24 cellular contexts compared by ENCODE assay signal in the genomic region with DNA sequence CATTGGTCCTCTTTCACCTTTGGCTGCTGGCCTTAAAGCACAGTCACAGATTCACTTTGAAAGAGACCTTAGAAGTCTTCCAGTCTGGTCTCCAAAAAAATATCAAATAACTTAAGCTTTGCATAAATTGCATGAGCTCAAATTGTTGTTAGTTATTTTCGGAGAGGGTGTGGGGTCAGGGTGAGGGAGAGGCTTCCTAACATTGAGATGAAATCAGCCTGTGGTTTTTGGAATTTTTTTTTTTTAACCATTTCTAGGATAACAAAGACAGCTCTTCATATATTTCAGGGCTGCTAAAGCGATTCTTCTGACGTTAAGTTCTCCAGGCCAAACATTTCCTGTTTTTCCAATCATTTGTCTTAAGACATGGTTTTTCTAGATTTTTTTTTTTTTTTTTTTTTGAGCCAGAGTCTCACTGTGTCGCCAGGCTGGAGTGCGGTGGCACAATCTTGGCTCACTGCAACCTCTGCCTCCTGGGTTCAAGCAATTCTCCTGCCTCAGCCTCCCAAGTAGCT. TPM values are rescaled to one million over a fixed set of nuclear protein-coding genes. Genes with fewer than 3 reads are reported as not detected.
DNase-seq lines count a peak whose midpoint lies in the region; ATAC-seq and TF ChIP-seq lines count a peak whose summit lies in the region.
"Had no signal": no experiment of that assay in that cellular context is flagged by ENCODE, and none has a peak within 500 bp of the region (broad histone marks: within the 10 kb centered on the region; RNA-seq: fewer than 3 reads in every experiment).

No MANE protein-coding gene starts in this region.

- H3K4me3 Mint-ChIP-seq in type B pancreatic cell, result peak overlapping the region; percentile 78
- H3K4me3 Mint-ChIP-seq: activated CD8-positive, alpha-beta memory T cell treated with anti-CD3 and anti-CD28 coated beads, Interleukin-2, amount 10 ng/mL, durations not matched to agents 7 days and 5 days; CD14-positive monocyte; HFFc6; stimulated activated naive B cell treated with anti-CD40 and anti-IgM and Interleukin-4, amounts not matched to agents 10 μg/mL and 1 μg/mL and 100 μg/mL, for 72 hours; T-helper 2 cell treated with Interferon-gamma antibody and Interleukin-4, amounts not matched to agents 5 μg/mL and 100 μg/mL, for 36 hours had no signal

- POLR2A ChIA-PET in HEK293 (lab: Yijun Ruan, JAX), result interaction anchor here (1.4 kb wide), 1 partner anchor 24 kb away, joined by 3 read pairs; no protein-coding TSS in a partner anchor

- ATAC-seq in HG03354 (IDR thresholded peaks at IDR 0.05; ENCODE audit: poor library complexity, severe bottlenecking, unreplicated experiment), result no peak
- ATAC-seq: activated CD8-positive, alpha-beta memory T cell treated with anti-CD3 and anti-CD28 coated beads, Interleukin-2, amount 10 ng/mL, durations not matched to agents 7 days and 5 days; psoas muscle; stimulated activated naive B cell treated with anti-CD40 and anti-IgM and Interleukin-4, amounts not matched to agents 10 μg/mL and 1 μg/mL and 100 μg/mL, for 72 hours had no signal

- H3K27me3 ChIP-seq in MG63, result peaks cover 19% of the 10 kb centered on the region
- H3K27me3 ChIP-seq: vagina had no signal

- no peaks in the 10 kb centered on the region for H3K9me3 Mint-ChIP-seq in type B pancreatic cell
- H3K9me3 Mint-ChIP-seq: HFFc6; stimulated activated naive B cell treated with anti-CD40 and anti-IgM and Interleukin-4, amounts not matched to agents 10 μg/mL and 1 μg/mL and 100 μg/mL, for 72 hours; T-helper 2 cell treated with Interferon-gamma antibody and Interleukin-4, amounts not matched to agents 5 μg/mL and 100 μg/mL, for 36 hours had no signal

- no peaks in the 10 kb centered on the region for H3K36me3 ChIP-seq in HEK293 (ENCODE audit: control insufficient read depth in 2 of 2, insufficient read depth in 1 of 2, low read length in 2 of 2)
- H3K36me3 ChIP-seq in MG63, result no peaks in the 10 kb centered on the region
- H3K36me3 ChIP-seq: vagina had no signal

- peaks cover 9% of the 10 kb centered on the region for H3K4me1 Mint-ChIP-seq in type B pancreatic cell (ENCODE audit: unreplicated experiment)

- in situ Hi-C loops in SK-MEL-5 (cut with HindIII; ENCODE audit: low pct_unique_long_range_greater_than_20kb, low sequenced_read_pairs), result no loop called here

- H3K27ac Mint-ChIP-seq in type B pancreatic cell, result peak overlapping the region; percentile 89
- H3K27ac Mint-ChIP-seq: activated CD8-positive, alpha-beta memory T cell treated with anti-CD3 and anti-CD28 coated beads, Interleukin-2, amount 10 ng/mL, durations not matched to agents 7 days and 5 days; brain; CD14-positive monocyte; HFFc6; stimulated activated naive B cell treated with anti-CD40 and anti-IgM and Interleukin-4, amounts not matched to agents 10 μg/mL and 1 μg/mL and 100 μg/mL, for 72 hours; T-helper 2 cell treated with Interferon-gamma antibody and Interleukin-4, amounts not matched to agents 5 μg/mL and 100 μg/mL, for 36 hours had no signal

- H3K27ac ChIP-seq in HEK293 (ENCODE audit: extremely low read depth, low read depth, low read length), result no peak overlapping the region
- H3K27ac ChIP-seq: psoas muscle, vagina had no signal

- CTCF ChIA-PET in HEK293 (lab: Yijun Ruan, JAX), result interaction anchor here (0.7 to 0.9 kb wide), 2 partner anchors 15 to 21 kb away, joined by 3 read pairs; no protein-coding TSS in a partner anchor

- no peaks in the 10 kb centered on the region for H3K9me3 ChIP-seq in HEK293 (ENCODE audit: control insufficient read depth, insufficient read depth, low read depth, low read length)
- no peaks in the 10 kb centered on the region for H3K9me3 ChIP-seq in MG63
- H3K9me3 ChIP-seq: psoas muscle, vagina had no signal

- DNase-seq in SK-MEL-5 (ENCODE audit: low read depth, low spot score) (peak; percentile 44), hepatic stellate cell (ENCODE audit: low spot score) (peak; percentile 17), type B pancreatic cell (ENCODE audit: extremely low spot score, unreplicated experiment) (no peak), MG63 (no peak), NCI-H2029 (lab: John Stamatoyannopoulos, UW) (no peak)
- DNase-seq in activated naive CD4-positive, alpha-beta T cell treated with Interleukin-2 at 50 U/mL for 16 hours, result no peak
- DNase-seq: activated CD4-positive, alpha-beta T cell treated with anti-CD3 and anti-CD28 coated beads, Interleukin-2, amount 50 U/mL, for 1 hour; activated CD8-positive, alpha-beta memory T cell treated with anti-CD3 and anti-CD28 coated beads, Interleukin-2, amount 10 ng/mL, durations not matched to agents 7 days and 5 days; activated T-cell treated with anti-CD3 and anti-CD28 coated beads, Interleukin-2, amount 50 U/mL, for 48 hours; glutamatergic neuron; HFFc6; kidney glomerular epithelial cell; NCI-H1105; NCI-H2029 treated with DMSO at 0.1 percent for 48 hours; NCI-H226; psoas muscle; stimulated activated CD4-positive, alpha-beta T cell treated with anti-CD3 and anti-CD28 coated beads, Interleukin-15, amount 100 ng/mL, for 24 hours; stimulated activated naive B cell treated with anti-CD40 and anti-IgM and Interleukin-4, amounts not matched to agents 10 μg/mL and 1 μg/mL and 100 μg/mL, for 72 hours had no signal

- TF ChIP-seq CTCF in HEK293 (tag by site-specific recombination; IDR thresholded peaks at IDR 0.05), result no peak
- no peak for TF ChIP-seq CTCF in type B pancreatic cell (conservative IDR thresholded peaks at IDR 0.05)

- H3K4me1 ChIP-seq in HEK293 (ENCODE audit: control insufficient read depth, insufficient read depth, low read length), result peaks cover 20% of the 10 kb centered on the region
- H3K4me1 ChIP-seq: psoas muscle had no signal

- no peaks in the 10 kb centered on the region for H3K36me3 Mint-ChIP-seq in type B pancreatic cell
- H3K36me3 Mint-ChIP-seq: activated CD8-positive, alpha-beta memory T cell treated with anti-CD3 and anti-CD28 coated beads, Interleukin-2, amount 10 ng/mL, durations not matched to agents 7 days and 5 days; brain; stimulated activated naive B cell treated with anti-CD40 and anti-IgM and Interleukin-4, amounts not matched to agents 10 μg/mL and 1 μg/mL and 100 μg/mL, for 72 hours had no signal

- peaks cover 28% of the 10 kb centered on the region for H3K27me3 Mint-ChIP-seq in type B pancreatic cell

- H3K4me3 ChIP-seq in HEK293 (ENCODE audit: low read depth, low read length) (no peak overlapping the region), MG63 (no peak overlapping the region)
- H3K4me3 ChIP-seq: psoas muscle, vagina had no signal

TF ChIP-seq in HEK293, 187 proteins besides CTCF, POLR2A, EP300 and RAD21:
- no peak for TF ChIP-seq ZNF133 (tag by site-specific recombination; IDR thresholded peaks at IDR 0.05)
- TF ChIP-seq, protein P1, sequence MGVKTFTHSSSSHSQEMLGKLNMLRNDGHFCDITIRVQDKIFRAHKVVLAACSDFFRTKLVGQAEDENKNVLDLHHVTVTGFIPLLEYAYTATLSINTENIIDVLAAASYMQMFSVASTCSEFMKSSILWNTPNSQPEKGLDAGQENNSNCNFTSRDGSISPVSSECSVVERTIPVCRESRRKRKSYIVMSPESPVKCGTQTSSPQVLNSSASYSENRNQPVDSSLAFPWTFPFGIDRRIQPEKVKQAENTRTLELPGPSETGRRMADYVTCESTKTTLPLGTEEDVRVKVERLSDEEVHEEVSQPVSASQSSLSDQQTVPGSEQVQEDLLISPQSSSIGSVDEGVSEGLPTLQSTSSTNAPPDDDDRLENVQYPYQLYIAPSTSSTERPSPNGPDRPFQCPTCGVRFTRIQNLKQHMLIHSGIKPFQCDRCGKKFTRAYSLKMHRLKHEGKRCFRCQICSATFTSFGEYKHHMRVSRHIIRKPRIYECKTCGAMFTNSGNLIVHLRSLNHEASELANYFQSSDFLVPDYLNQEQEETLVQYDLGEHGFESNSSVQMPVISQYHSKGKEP (tag by site-specific recombination; IDR thresholded peaks at IDR 0.05), result no peak
- TF ChIP-seq, protein P2, sequence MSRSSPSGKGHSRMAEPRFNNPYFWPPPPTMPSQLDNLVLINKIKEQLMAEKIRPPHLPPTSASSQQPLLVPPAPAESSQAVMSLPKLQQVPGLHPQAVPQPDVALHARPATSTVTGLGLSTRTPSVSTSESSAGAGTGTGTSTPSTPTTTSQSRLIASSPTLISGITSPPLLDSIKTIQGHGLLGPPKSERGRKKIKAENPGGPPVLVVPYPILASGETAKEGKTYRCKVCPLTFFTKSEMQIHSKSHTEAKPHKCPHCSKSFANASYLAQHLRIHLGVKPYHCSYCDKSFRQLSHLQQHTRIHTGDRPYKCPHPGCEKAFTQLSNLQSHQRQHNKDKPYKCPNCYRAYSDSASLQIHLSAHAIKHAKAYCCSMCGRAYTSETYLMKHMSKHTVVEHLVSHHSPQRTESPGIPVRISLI (tag by site-specific recombination; IDR thresholded peaks at IDR 0.05), result peak; percentile 81
- no peak for TF ChIP-seq ZNF148 (tag by site-specific recombination; IDR thresholded peaks at IDR 0.05; ENCODE audit: borderline replicate concordance)

RNA-seq across cellular contexts. Expression of gene OCLN, which starts 4.5 kb away (rescaled TPM):
- 10.9 and 11.9 TPM in 2 replicates for total RNA-seq in SK-MEL-5 (2014; rRNA removed; shearing (Covaris generic))
- 8.2 and 10.1 TPM in 2 replicates for polyA plus RNA-seq in SK-MEL-5 (2015; cell fraction: cytosol; rRNA removed)
- 2.8 and 6.6 TPM in 2 replicates for polyA plus RNA-seq in SK-MEL-5 (2015; cell fraction: nucleus; rRNA removed)
- total RNA-seq in type B pancreatic cell (ENCODE audit: low replicate concordance), result 57.5 and 135 TPM in 2 replicates
- total RNA-seq in MG63 (2014; rRNA removed; shearing (Covaris generic); ENCODE audit: low replicate concordance), result 0.74 and 2.1 TPM in 2 replicates

Comparison
In these comparisons a context has a peak if more than half of its experiments do, and no peak if none do; other contexts are left out.
1. DNase-seq: peak in SK-MEL-5 (single experiment) and hepatic stellate cell (single experiment); none in type B pancreatic cell (single experiment), MG63 (single experiment), NCI-H2029 (single experiment) and activated naive CD4-positive, alpha-beta T cell treated with Interleukin-2 at 50 U/mL for 16 hours (single experiment).